17 cellular contexts compared by ENCODE assay signal in genomic region chr11:18369398-18369797, GRCh38. TPM values are rescaled to one million over a fixed set of nuclear protein-coding genes. Genes with fewer than 3 reads are reported as not detected.
DNase-seq lines count a peak whose midpoint lies in the region; ATAC-seq and TF ChIP-seq lines count a peak whose summit lies in the region.
"Had no signal": no experiment of that assay in that cellular context is flagged by ENCODE, and none has a peak within 500 bp of the region (broad histone marks: within the 10 kb centered on the region; RNA-seq: fewer than 3 reads in every experiment).

No MANE protein-coding gene starts in this region.

- H3K36me3 Mint-ChIP-seq in activated naive CD4-positive, alpha-beta T cell treated with anti-CD3 and anti-CD28 coated beads, Interleukin-2, amount 10 ng/mL, durations not matched to agents 7 days and 5 days: peaks cover 29% of the 10 kb centered on the region
- peaks cover 0 to 10% of the 10 kb centered on the region in 2 donors for H3K36me3 Mint-ChIP-seq in activated naive CD4-positive, alpha-beta T cell treated with anti-CD3 and anti-CD28 coated beads, Interleukin-2, amount 50 U/mL, for 72 hours
- H3K36me3 Mint-ChIP-seq in T-cell: peaks cover 21% of the 10 kb centered on the region
- peaks cover 22% of the 10 kb centered on the region for H3K36me3 Mint-ChIP-seq in nephron (ENCODE audit: low read depth)

- H3K9me3 Mint-ChIP-seq in activated naive CD4-positive, alpha-beta T cell treated with anti-CD3 and anti-CD28 coated beads, Interleukin-2, amount 10 ng/mL, durations not matched to agents 7 days and 5 days: no peaks in the 10 kb centered on the region
- no peaks in the 10 kb centered on the region for H3K9me3 Mint-ChIP-seq in activated naive CD4-positive, alpha-beta T cell treated with anti-CD3 and anti-CD28 coated beads, Interleukin-2, amount 50 U/mL, for 72 hours
- H3K9me3 Mint-ChIP-seq in T-cell (no peaks in the 10 kb centered on the region), nephron (no peaks in the 10 kb centered on the region)

- no peak for DNase-seq in activated naive CD4-positive, alpha-beta T cell treated with anti-CD3 and anti-CD28 coated beads, Interleukin-2, amount 10 ng/mL, durations not matched to agents 7 days and 5 days
- no peak for DNase-seq in activated naive CD4-positive, alpha-beta T cell treated with anti-CD3 and anti-CD28 coated beads, Interleukin-2, amount 50 U/mL, for 72 hours (ENCODE audit: low spot score in 2 of 2)
- no peak for DNase-seq in T-cell
- no peak for DNase-seq in NCI-H2196 treated with DMSO at 0.1 percent for 48 hours (lab: John Stamatoyannopoulos, UW; ENCODE audit: unreplicated experiment)
- DNase-seq in dorsolateral prefrontal cortex: no peak
- DNase-seq in activated effector memory CD4-positive, alpha-beta T cell treated with anti-CD3 and anti-CD28 coated beads, Interleukin-2, amount 50 U/mL, for 16 hours: no peak
- DNase-seq: C1 segment of cervical spinal cord; Karpas-422; NCI-H1105 treated with DMSO at 0.1 percent for 48 hours; NCI-H1694 treated with DMSO at 0.1 percent for 48 hours; NCI-H69; NK-92 treated with Interleukin-12 subunit alpha and Interleukin-12 subunit beta, amount 100 ng/mL, for 24 hours; OCI-M1 had no signal

- no peak overlapping the region for H3K4me3 Mint-ChIP-seq in activated naive CD4-positive, alpha-beta T cell treated with anti-CD3 and anti-CD28 coated beads, Interleukin-2, amount 10 ng/mL, durations not matched to agents 7 days and 5 days
- no peak overlapping the region for H3K4me3 Mint-ChIP-seq in T-cell
- H3K4me3 Mint-ChIP-seq in nephron: peak overlapping the region in 1 of 3 experiments; percentile 14

- TF ChIP-seq CTCF in nephron (IDR thresholded peaks at IDR 0.05; ENCODE audit: unreplicated experiment in 3 of 3) (no peak), dorsolateral prefrontal cortex (IDR thresholded peaks at IDR 0.05 in 54 of 56, conservative IDR thresholded peaks at IDR 0.05 in 2 of 56; ENCODE audit: low read depth in 1 of 56, partially characterized antibody in 56 of 56) (no peak)

- peaks cover 6% of the 10 kb centered on the region for H3K4me1 Mint-ChIP-seq in activated naive CD4-positive, alpha-beta T cell treated with anti-CD3 and anti-CD28 coated beads, Interleukin-2, amount 10 ng/mL, durations not matched to agents 7 days and 5 days
- H3K4me1 Mint-ChIP-seq in T-cell (peaks cover 2 to 20% (median 5%) of the 10 kb centered on the region in 3 donors), nephron (peaks cover 7% of the 10 kb centered on the region)

- no peaks in the 10 kb centered on the region for H3K27me3 Mint-ChIP-seq in activated naive CD4-positive, alpha-beta T cell treated with anti-CD3 and anti-CD28 coated beads, Interleukin-2, amount 10 ng/mL, durations not matched to agents 7 days and 5 days
- H3K27me3 Mint-ChIP-seq in T-cell (no peaks in the 10 kb centered on the region), nephron (ENCODE audit: low read depth) (no peaks in the 10 kb centered on the region)

- H3K27me3 ChIP-seq in dorsolateral prefrontal cortex: no peaks in the 10 kb centered on the region

- no peak for ATAC-seq in activated naive CD4-positive, alpha-beta T cell treated with anti-CD3 and anti-CD28 coated beads, Interleukin-2, amount 50 U/mL, for 72 hours
- no peak for ATAC-seq in T-cell (replicated peaks in 1 of 4)
- ATAC-seq in HG02870 (IDR thresholded peaks at IDR 0.05; ENCODE audit: unreplicated experiment): no peak

- H3K27ac Mint-ChIP-seq in activated naive CD4-positive, alpha-beta T cell treated with anti-CD3 and anti-CD28 coated beads, Interleukin-2, amount 10 ng/mL, durations not matched to agents 7 days and 5 days: peak overlapping the region; percentile 42
- H3K27ac Mint-ChIP-seq in activated naive CD4-positive, alpha-beta T cell treated with anti-CD3 and anti-CD28 coated beads, Interleukin-2, amount 50 U/mL, for 72 hours: no peak overlapping the region
- H3K27ac Mint-ChIP-seq in T-cell (peak overlapping the region; percentile 16 to 61), nephron (peak overlapping the region in 2 of 3 experiments; percentile 45 to 58)

- intact Hi-C loops in dorsolateral prefrontal cortex (cut with DNase I): no loop called here

- H3K4me3 ChIP-seq in dorsolateral prefrontal cortex: no peak overlapping the region

- POLR2A ChIA-PET in T-cell (lab: Charles Lee): interaction anchor here in 1 of 2 donors (0.6 kb wide), 1 partner anchor 163 kb away, joined by 3 read pairs; no protein-coding TSS in a partner anchor

- H3K27ac ChIP-seq in dorsolateral prefrontal cortex: no peak overlapping the region
- H3K27ac ChIP-seq: RWPE1 had no signal

- CTCF ChIA-PET in activated naive CD4-positive, alpha-beta T cell treated with anti-CD3 and anti-CD28 coated beads, Interleukin-2, amount 10 ng/mL, durations not matched to agents 7 days and 5 days (lab: Charles Lee): no interaction called here
- CTCF ChIA-PET in T-cell (lab: Charles Lee): no interaction called here

RNA-seq across cellular contexts. Expression of gene LDHA, which starts 25.0 kb away (rescaled TPM):
- total RNA-seq in activated naive CD4-positive, alpha-beta T cell treated with anti-CD3 and anti-CD28 coated beads, Interleukin-2, amount 50 U/mL, for 72 hours: 1,000 to 10,000 TPM in 1 of 2 donors, 100 to 1,000 TPM in 1; 979 to 2,196 TPM
- total RNA-seq in T-cell (100 to 1,000 TPM; 130 to 323 (median 161) TPM), dorsolateral prefrontal cortex (100 to 1,000 TPM; 113 to 482 (median 237) TPM)

RNA-seq across cellular contexts. Expression of gene LDHC, which starts 42.7 kb away (rescaled TPM):
- not detected for total RNA-seq in activated naive CD4-positive, alpha-beta T cell treated with anti-CD3 and anti-CD28 coated beads, Interleukin-2, amount 50 U/mL, for 72 hours
- total RNA-seq in T-cell: under 1 TPM in 1 of 5 donors, not detected in 4; 0.82 TPM
- 1 to 10 TPM in 10 of 120 experiments, under 1 TPM in 15, not detected in 95; 0.28 to 4.0 (median 0.88) TPM for total RNA-seq in dorsolateral prefrontal cortex
- total RNA-seq: HT-29 had no signal

RNA-seq across cellular contexts. Expression of gene GTF2H1, which starts 47.0 kb away (rescaled TPM):
- total RNA-seq in activated naive CD4-positive, alpha-beta T cell treated with anti-CD3 and anti-CD28 coated beads, Interleukin-2, amount 50 U/mL, for 72 hours: 10 to 100 TPM; 36.1 to 53.6 TPM
- 10 to 100 TPM; 25.9 to 44.8 (median 37.5) TPM for total RNA-seq in T-cell
- total RNA-seq in dorsolateral prefrontal cortex: 10 to 100 TPM; 30.5 to 68.1 (median 49.7) TPM

RNA-seq across cellular contexts. Expression of gene HPS5, which starts 47.5 kb away (rescaled TPM):
- total RNA-seq in activated naive CD4-positive, alpha-beta T cell treated with anti-CD3 and anti-CD28 coated beads, Interleukin-2, amount 50 U/mL, for 72 hours: 10 to 100 TPM; 17.9 to 26.8 TPM
- total RNA-seq in T-cell (10 to 100 TPM; 12.9 to 17.9 (median 14.3) TPM), dorsolateral prefrontal cortex (10 to 100 TPM; 12.8 to 35.8 (median 20.1) TPM)

Comparison
In these comparisons a context has a peak if more than half of its experiments do, and no peak if none do; other contexts are left out.
1. H3K27ac Mint-ChIP-seq: peak in activated naive CD4-positive, alpha-beta T cell treated with anti-CD3 and anti-CD28 coated beads, Interleukin-2, amount 10 ng/mL, durations not matched to agents 7 days and 5 days (single experiment), T-cell (2 of 2) and nephron (2 of 3); none in activated naive CD4-positive, alpha-beta T cell treated with anti-CD3 and anti-CD28 coated beads, Interleukin-2, amount 50 U/mL, for 72 hours (0 of 2).